In genomic region chr7:12692479-12693259, GRCh38 we compare ENCODE assay signal across 14 cellular contexts. TPM values are rescaled to one million over a fixed set of nuclear protein-coding genes. Genes with fewer than 3 reads are reported as not detected.
DNase-seq lines count a peak whose midpoint lies in the region; ATAC-seq and FAIRE-seq lines count a peak whose summit lies in the region.
"Had no signal": no experiment of that assay in that cellular context is flagged by ENCODE, and none has a peak within 500 bp of the region (broad histone marks: within the 10 kb centered on the region; RNA-seq: fewer than 3 reads in every experiment).

No MANE protein-coding gene starts in this region.

- H3K27ac Mint-ChIP-seq in CD8-positive, alpha-beta memory T cell: peak overlapping the region in 2 of 8 donors; percentile 22 to 46

- no peaks in the 10 kb centered on the region for H3K27me3 ChIP-seq in CD8-positive, alpha-beta memory T cell (ENCODE audit: insufficient read depth, low read length, poor library complexity, severe bottlenecking)
- no peaks in the 10 kb centered on the region for H3K27me3 ChIP-seq in neuron (ENCODE audit: insufficient read depth, low read length)
- H3K27me3 ChIP-seq: BLaER1 had no signal

- peaks cover 0 to 2% of the 10 kb centered on the region in 2 donors for H3K27me3 Mint-ChIP-seq in CD8-positive, alpha-beta memory T cell

- peak overlapping the region; percentile 17 for H3K27ac ChIP-seq in CD8-positive, alpha-beta memory T cell (ENCODE audit: low read depth, low read length)
- H3K27ac ChIP-seq: BLaER1 had no signal

- POLR2A ChIA-PET in CD8-positive, alpha-beta memory T cell (lab: Charles Lee): no interaction called here

- H2AFZ ChIP-seq in neuron (ENCODE audit: low read depth, low read length): no peak overlapping the region

- H3K4me3 ChIP-seq in CD8-positive, alpha-beta memory T cell (ENCODE audit: low read length): no peak overlapping the region
- peak overlapping the region; percentile 89 for H3K4me3 ChIP-seq in neuron (ENCODE audit: low read length)
- H3K4me3 ChIP-seq: BLaER1 had no signal

- peak; percentile 27 for FAIRE-seq in RCC 7860 (lab: Jason Lieb, UNC)
- FAIRE-seq in colon (lab: Jason Lieb, UNC): peak; percentile 51

- CTCF ChIA-PET in CD8-positive, alpha-beta memory T cell (lab: Charles Lee): no interaction called here

- no peak for DNase-seq in CD8-positive, alpha-beta memory T cell
- DNase-seq in RCC 7860 (ENCODE audit: low spot score): no peak
- no peak for DNase-seq in AG08395 (ENCODE audit: low spot score)
- DNase-seq in SHP77 treated with DMSO at 0.1 percent for 48 hours (lab: John Stamatoyannopoulos, UW): no peak
- DNase-seq: GOT3, Karpas-422, NCI-H1417, NCI-H2029, NCI-H2171 treated with DMSO at 0.1 percent for 48 hours, NCI-H510A treated with DMSO at 0.1 percent for 48 hours had no signal

- no peak for ATAC-seq in HG02588 (IDR thresholded peaks at IDR 0.05; ENCODE audit: unreplicated experiment)

- H3K4me3 Mint-ChIP-seq in CD8-positive, alpha-beta memory T cell: no peak overlapping the region

- peaks cover 0 to 2% (median 0%) of the 10 kb centered on the region in 3 donors for H3K36me3 Mint-ChIP-seq in CD8-positive, alpha-beta memory T cell

- peaks cover 14 to 60% (median 28%) of the 10 kb centered on the region in 3 donors for H3K4me1 Mint-ChIP-seq in CD8-positive, alpha-beta memory T cell

- peaks cover 5% of the 10 kb centered on the region for H3K4me1 ChIP-seq in CD8-positive, alpha-beta memory T cell (ENCODE audit: insufficient read depth, low read length)
- H3K4me1 ChIP-seq in neuron (ENCODE audit: insufficient read depth, low read length): peaks cover 9% of the 10 kb centered on the region
- H3K4me1 ChIP-seq: BLaER1 had no signal

- no peaks in the 10 kb centered on the region for H3K9me3 ChIP-seq in CD8-positive, alpha-beta memory T cell (ENCODE audit: low read length)
- H3K9me3 ChIP-seq in neuron (ENCODE audit: low read length): no peaks in the 10 kb centered on the region

- no peaks in the 10 kb centered on the region for H3K9me3 Mint-ChIP-seq in CD8-positive, alpha-beta memory T cell

- H3K36me3 ChIP-seq in CD8-positive, alpha-beta memory T cell (ENCODE audit: insufficient read depth, low read length): no peaks in the 10 kb centered on the region
- H3K36me3 ChIP-seq in neuron (ENCODE audit: insufficient read depth, low read length): peaks cover 35% of the 10 kb centered on the region
- H3K36me3 ChIP-seq: BLaER1 had no signal

RNA-seq across cellular contexts. Expression of gene ARL4A, which starts 5.2 kb away (rescaled TPM):
- 10 to 100 TPM; 10.6 to 11.6 TPM for total RNA-seq in CD8-positive, alpha-beta memory T cell
- 50.3 TPM for polyA plus RNA-seq in CD8-positive, alpha-beta memory T cell
